8 cellular contexts compared by ENCODE assay signal in the genomic region with DNA sequence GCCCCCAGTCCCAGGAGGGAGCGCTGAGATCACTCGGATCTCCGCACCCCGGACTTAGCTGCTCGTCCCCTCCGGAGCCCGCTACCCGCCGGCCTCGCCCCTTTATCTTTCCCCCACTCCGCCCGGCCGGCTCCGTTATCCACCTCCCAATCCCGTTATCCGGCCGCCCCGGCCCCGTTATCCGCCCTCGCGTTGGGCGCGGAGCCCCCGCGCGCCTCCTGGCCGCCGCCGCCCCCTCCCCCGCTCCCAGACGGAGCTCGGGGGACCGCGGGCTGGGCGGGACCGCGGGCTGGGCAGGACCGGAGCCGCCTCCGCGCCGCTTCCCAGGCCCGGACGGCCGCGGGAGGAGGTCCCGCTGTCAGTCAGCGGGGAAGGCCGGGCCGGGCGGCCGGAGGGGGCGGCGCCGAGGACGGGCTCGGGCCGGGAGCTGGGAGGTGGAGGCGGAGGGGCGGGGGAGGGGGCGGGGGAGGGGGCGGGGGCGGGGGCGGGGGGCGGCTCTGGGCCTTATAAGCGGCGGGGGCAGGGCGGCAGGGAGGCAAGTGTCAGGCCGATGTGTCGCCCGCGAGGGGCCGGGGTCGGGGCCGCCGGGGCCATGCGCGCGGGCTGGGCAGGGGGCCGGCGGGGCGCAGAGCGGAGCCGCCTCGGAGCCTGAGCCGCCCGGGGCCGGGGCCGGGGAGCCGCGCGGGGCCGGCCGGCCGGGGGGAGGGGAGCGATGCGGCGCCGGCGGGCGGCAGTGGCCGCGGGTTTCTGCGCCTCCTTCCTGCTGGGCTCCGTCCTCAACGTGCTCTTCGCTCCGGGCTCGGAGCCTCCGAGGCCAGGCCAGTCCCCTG. TPM values are rescaled to one million over a fixed set of nuclear protein-coding genes. Genes with fewer than 3 reads are reported as not detected.
DNase-seq lines count a peak whose midpoint lies in the region; ATAC-seq and TF ChIP-seq lines count a peak whose summit lies in the region.

A gene with protein sequence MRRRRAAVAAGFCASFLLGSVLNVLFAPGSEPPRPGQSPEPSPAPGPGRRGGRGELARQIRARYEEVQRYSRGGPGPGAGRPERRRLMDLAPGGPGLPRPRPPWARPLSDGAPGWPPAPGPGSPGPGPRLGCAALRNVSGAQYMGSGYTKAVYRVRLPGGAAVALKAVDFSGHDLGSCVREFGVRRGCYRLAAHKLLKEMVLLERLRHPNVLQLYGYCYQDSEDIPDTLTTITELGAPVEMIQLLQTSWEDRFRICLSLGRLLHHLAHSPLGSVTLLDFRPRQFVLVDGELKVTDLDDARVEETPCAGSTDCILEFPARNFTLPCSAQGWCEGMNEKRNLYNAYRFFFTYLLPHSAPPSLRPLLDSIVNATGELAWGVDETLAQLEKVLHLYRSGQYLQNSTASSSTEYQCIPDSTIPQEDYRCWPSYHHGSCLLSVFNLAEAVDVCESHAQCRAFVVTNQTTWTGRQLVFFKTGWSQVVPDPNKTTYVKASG (plus strand): TSS at position 534 of the 830 bp plus-strand sequence. CDS start 179 bp downstream, at position 713.

- H3K4me2 ChIP-seq in fibroblast of lung (ENCODE audit: extremely low read depth, insufficient read depth, low read length): peak within 1 kb of the TSS; percentile 87

- no peaks in the 10 kb centered on the region for H3K36me3 Mint-ChIP-seq in activated T-cell treated with anti-CD3 and anti-CD28 coated beads, Interleukin-2, amount 50 U/mL, for 4 hours (ENCODE audit: insufficient read depth)

- no peaks in the 10 kb centered on the region for H3K9me3 ChIP-seq in MG63
- no peaks in the 10 kb centered on the region for H3K9me3 ChIP-seq in fibroblast of lung (ENCODE audit: control insufficient read depth, insufficient read depth, low read depth, low read length)
- H3K9me3 ChIP-seq in tibial artery: no peaks in the 10 kb centered on the region

- H3K27me3 Mint-ChIP-seq in activated T-cell treated with anti-CD3 and anti-CD28 coated beads, Interleukin-2, amount 50 U/mL, for 4 hours (ENCODE audit: low read depth): peaks cover 63% of the 10 kb centered on the region

- no peaks in the 10 kb centered on the region for H3K27me3 ChIP-seq in MG63
- peaks cover 11% of the 10 kb centered on the region for H3K27me3 ChIP-seq in fibroblast of lung (ENCODE audit: control insufficient read depth, insufficient read depth, low read length)
- no peaks in the 10 kb centered on the region for H3K27me3 ChIP-seq in tibial artery

- peak within 1 kb of the TSS; percentile 75 for H3K4me3 Mint-ChIP-seq in activated T-cell treated with anti-CD3 and anti-CD28 coated beads, Interleukin-2, amount 50 U/mL, for 4 hours

- DNase-seq in DMS114 treated with DMSO at 0.1 percent for 48 hours (lab: John Stamatoyannopoulos, UW; ENCODE audit: unreplicated experiment): peak; percentile 21
- peak; percentile 91 for DNase-seq in MG63
- DNase-seq in activated T-cell treated with anti-CD3 and anti-CD28 coated beads, Interleukin-2, amount 50 U/mL, for 4 hours: no peak
- peak; percentile 83 to 86 for DNase-seq in fibroblast of lung (ENCODE audit: low read depth in 2 of 2)
- peak; percentile 80 for DNase-seq in mucosa of gallbladder (ENCODE audit: low spot score)
- peak; percentile 82 to 94 for DNase-seq in tibial artery

- peaks cover 27% of the 10 kb centered on the region for H3K79me2 ChIP-seq in fibroblast of lung (ENCODE audit: control insufficient read depth, insufficient read depth, low read length)

- peaks cover 25% of the 10 kb centered on the region for H3K36me3 ChIP-seq in MG63
- H3K36me3 ChIP-seq in fibroblast of lung (ENCODE audit: control insufficient read depth, insufficient read depth, low read length): peaks cover 5% of the 10 kb centered on the region
- no peaks in the 10 kb centered on the region for H3K36me3 ChIP-seq in tibial artery

- no peak within 1 kb of the TSS for H2AFZ ChIP-seq in fibroblast of lung (ENCODE audit: low read length)

- H3K9me3 Mint-ChIP-seq in activated T-cell treated with anti-CD3 and anti-CD28 coated beads, Interleukin-2, amount 50 U/mL, for 4 hours: no peaks in the 10 kb centered on the region

- H3K4me1 Mint-ChIP-seq in activated T-cell treated with anti-CD3 and anti-CD28 coated beads, Interleukin-2, amount 50 U/mL, for 4 hours (ENCODE audit: low read depth): peaks cover 2% of the 10 kb centered on the region

- H4K20me1 ChIP-seq in fibroblast of lung (ENCODE audit: control insufficient read depth, extremely low read depth, insufficient read depth, low read length): peaks cover 2% of the 10 kb centered on the region

- H3K4me1 ChIP-seq in fibroblast of lung (ENCODE audit: control insufficient read depth, extremely low read depth, insufficient read depth, low read length) (peaks cover 6% of the 10 kb centered on the region), tibial artery (peaks cover 0 to 46% (median 42%) of the 10 kb centered on the region in 4 donors)

- intact Hi-C loops in tibial artery (cut with DNase I; ENCODE audit: low total_unique reads): loop anchor here (10.0 kb wide), 1 partner anchor 53 kb away; no protein-coding TSS in a partner anchor

- H3K9ac ChIP-seq in fibroblast of lung (ENCODE audit: insufficient read depth, low read length): peak within 1 kb of the TSS; percentile 81

- H3K4me3 ChIP-seq in MG63 (peak within 1 kb of the TSS; percentile 76), fibroblast of lung (replicated peaks in 1 of 4; ENCODE audit: control extremely low read depth in 1 of 4, insufficient read depth in 1 of 4, low read depth in 3 of 4, low read length in 4 of 4) (peak within 1 kb of the TSS; percentile 59 to 100 (median 78)), tibial artery (peak within 1 kb of the TSS; percentile 79 to 94)

- TF ChIP-seq CTCF in fibroblast of lung (conservative IDR thresholded peaks at IDR 0.05 in 1 of 2, IDR thresholded peaks at IDR 0.05 in 1 of 2; ENCODE audit: low read depth in 1 of 2, low read length in 2 of 2) (no peak), tibial artery (IDR thresholded peaks at IDR 0.05) (peak in 1 of 2 experiments; percentile 16)

- ATAC-seq in GM21390 (IDR thresholded peaks at IDR 0.05; ENCODE audit: unreplicated experiment) (peak; percentile 73), HG02840 (IDR thresholded peaks at IDR 0.05; ENCODE audit: low FRiP score, unreplicated experiment) (no peak)
- peak; percentile 44 to 54 for ATAC-seq in activated T-cell treated with anti-CD3 and anti-CD28 coated beads, Interleukin-2, amount 50 U/mL, for 4 hours

- H3K27ac ChIP-seq in fibroblast of lung (ENCODE audit: insufficient read depth, low read length): peak within 1 kb of the TSS; percentile 46
- H3K27ac ChIP-seq in tibial artery: peak within 1 kb of the TSS; percentile 86 to 97

RNA-seq across cellular contexts. Expression of the gene that starts here (rescaled TPM):
- total RNA-seq in MG63 (2014; rRNA removed; shearing (Covaris generic); ENCODE audit: low replicate concordance): 24.0 and 36.0 TPM in 2 replicates
- total RNA-seq in activated T-cell treated with anti-CD3 and anti-CD28 coated beads, Interleukin-2, amount 50 U/mL, for 4 hours: under 1 TPM in 1 of 3 donors, not detected in 2; 0.19 TPM
- total RNA-seq in fibroblast of lung (63.9 and 70.1 TPM in 2 replicates), mucosa of gallbladder (128 TPM)
- polyA plus RNA-seq in fibroblast of lung: 48.4 and 70.3 TPM in 2 replicates
- polyA plus RNA-seq in fibroblast of lung (2012): 31.1 and 43.1 TPM in 2 replicates
- 51.4 and 159 TPM in 2 replicates for polyA minus RNA-seq in fibroblast of lung (ENCODE audit: low replicate concordance)

Comparison
In these comparisons a context has a peak if more than half of its experiments do, and no peak if none do; other contexts are left out.
1. RNA of the gene that starts here (total RNA-seq): 128 TPM in mucosa of gallbladder (single experiment), 63.9 to 70.1 TPM in fibroblast of lung and 24.0 to 36.0 TPM in MG63; 0.19 TPM in activated T-cell treated with anti-CD3 and anti-CD28 coated beads, Interleukin-2, amount 50 U/mL, for 4 hours; every median in the first group is over 10 times any median in the second.
2. Peak in ATAC-seq in activated T-cell treated with anti-CD3 and anti-CD28 coated beads, Interleukin-2, amount 50 U/mL, for 4 hours; RNA of the gene not detected or under 1 TPM.
3. Peak in every context shown above with its lines, with median percentiles within 50 percentile points of each other: H3K4me3 ChIP-seq.